In genomic region chr3:148697311-148698189, GRCh38 we compare ENCODE assay signal across 9 cellular contexts. TPM values are rescaled to one million over a fixed set of nuclear protein-coding genes. Genes with fewer than 3 reads are reported as not detected.
A peak's percentile ranks its signal among the peaks of the same experiment; 100 is the strongest.
DNase-seq lines count a peak whose midpoint lies in the region; ATAC-seq, FAIRE-seq and TF ChIP-seq lines count a peak whose summit lies in the region.
"Had no signal": no experiment of that assay in that cellular context is flagged by ENCODE, and none has a peak within 500 bp of the region (broad histone marks: within the 10 kb centered on the region; RNA-seq: fewer than 3 reads in every experiment).

TSS of gene AGTR1 (plus strand) at chr3:148697903. CDS start at chr3:148741036, 43,133 bp downstream.

- peaks cover 6% of the 10 kb centered on the region for H3K4me1 ChIP-seq in mammary epithelial cell (ENCODE audit: insufficient read depth, low read length)
- H3K4me1 ChIP-seq in kidney (ENCODE audit: control insufficient read depth in 1 of 2, insufficient read depth in 1 of 2, low read depth in 1 of 2, low read length in 2 of 2), result no peaks in the 10 kb centered on the region

- H3K27ac ChIP-seq in mammary epithelial cell (ENCODE audit: insufficient read depth, low read depth, low read length), result no peak within 1 kb of the TSS
- H3K27ac ChIP-seq in kidney (ENCODE audit: low read depth in 2 of 2, low read length in 2 of 2), result no peak within 1 kb of the TSS

- CTCF ChIA-PET in mammary epithelial cell (lab: Charles Lee; ENCODE audit: low non-redundant PET), result no interaction called here

- intact Hi-C loops in mammary epithelial cell (cut with micrococcal nuclease), result no loop called here
- intact Hi-C loops in kidney (cut with DNase I), result no loop called here

- peak within 1 kb of the TSS; percentile 65 for H3K4me2 ChIP-seq in mammary epithelial cell (ENCODE audit: insufficient read depth, low read depth, low read length)

- H3K9me3 Mint-ChIP-seq in HFFc6, result no peaks in the 10 kb centered on the region

- BruUV-seq in mammary epithelial cell (replicated peaks; lab: Mats Ljungman, UMichigan), result no TSS peak

- dilution Hi-C loops in mammary epithelial cell (cut with HindIII; ENCODE audit: low sequenced_read_pairs), result no loop called here

- H3K79me2 ChIP-seq in mammary epithelial cell (ENCODE audit: insufficient read depth, low read length), result no peaks in the 10 kb centered on the region

- 11% methylated on average over 5 of the region's 61 CpGs for WGBS in mammary epithelial cell (ENCODE audit: low coverage, missing lambda C conversion rate)

- in situ Hi-C loops in mammary epithelial cell (cut with MboI; ENCODE audit: low sequenced_read_pairs in 2 of 2), result no loop called here

- H3K4me3 ChIP-seq in mammary epithelial cell (replicated peaks in 1 of 3; ENCODE audit: insufficient read depth in 1 of 3, low read depth in 2 of 3, low read length in 3 of 3) (peak within 1 kb of the TSS in 1 of 3 experiments; percentile 23), kidney (ENCODE audit: low read length in 2 of 2) (peak within 1 kb of the TSS; percentile 40 to 62)

- H3K27me3 Mint-ChIP-seq in HFFc6 (ENCODE audit: insufficient read depth), result peaks cover 12% of the 10 kb centered on the region

- FAIRE-seq in kidney (lab: Jason Lieb, UNC), result no peak

- peak within 1 kb of the TSS; percentile 37 for H2AFZ ChIP-seq in mammary epithelial cell (ENCODE audit: low read depth, low read length)

- H4K20me1 ChIP-seq in mammary epithelial cell (ENCODE audit: insufficient read depth, low read length), result no peaks in the 10 kb centered on the region

- H3K9ac ChIP-seq in mammary epithelial cell (ENCODE audit: insufficient read depth, low read length), result no peak within 1 kb of the TSS
- no peak within 1 kb of the TSS for H3K9ac ChIP-seq in kidney (ENCODE audit: low read length in 2 of 2)

- peaks cover 25% of the 10 kb centered on the region for H3K27me3 ChIP-seq in mammary epithelial cell (ENCODE audit: insufficient read depth, low read length)

- DNase-seq in HFFc6 (no peak), mammary epithelial cell (no peak), kidney (peak; percentile 92), stromal cell of bone marrow (ENCODE audit: low read depth) (peak; percentile 69), NCI-H1436 (lab: John Stamatoyannopoulos, UW) (no peak), occipital lobe (lab: John Stamatoyannopoulos, UW) (no peak)
- DNase-seq: RPMI8226 had no signal

- TF ChIP-seq CTCF in HFFc6 (IDR thresholded peaks at IDR 0.05) (no peak), mammary epithelial cell (conservative IDR thresholded peaks at IDR 0.05 in 1 of 2, IDR thresholded peaks at IDR 0.05 in 1 of 2; ENCODE audit: extremely low read depth in 1 of 2, insufficient read depth in 1 of 2, low read depth in 1 of 2, low read length in 2 of 2) (no peak), kidney (IDR thresholded peaks at IDR 0.05; ENCODE audit: borderline replicate concordance, extremely low read depth, insufficient read depth) (no peak)

- H3K36me3 ChIP-seq in mammary epithelial cell (ENCODE audit: insufficient read depth, low read length), result no peaks in the 10 kb centered on the region
- H3K36me3 ChIP-seq in kidney (ENCODE audit: control insufficient read depth in 1 of 2, insufficient read depth in 2 of 2, low read length in 2 of 2), result no peaks in the 10 kb centered on the region

- peak within 1 kb of the TSS; percentile 79 for H3K4me3 Mint-ChIP-seq in HFFc6

- H3K27ac Mint-ChIP-seq in HFFc6, result no peak within 1 kb of the TSS

- peaks cover 5% of the 10 kb centered on the region; the same call in 1 of the 2 replicates for H3K4me1 Mint-ChIP-seq in HFFc6 (ENCODE audit: low read depth)

- H3K9me3 ChIP-seq in mammary epithelial cell (replicated peaks; ENCODE audit: insufficient read depth, low read length), result no peaks in the 10 kb centered on the region
- H3K9me3 ChIP-seq in kidney (ENCODE audit: control insufficient read depth in 1 of 2, low read length in 2 of 2), result no peaks in the 10 kb centered on the region

- no peak for ATAC-seq in GM21526 (IDR thresholded peaks at IDR 0.05; ENCODE audit: low FRiP score, unreplicated experiment)
- ATAC-seq in HG02759 (IDR thresholded peaks at IDR 0.05; ENCODE audit: unreplicated experiment), result no peak

- H3K36me3 Mint-ChIP-seq in HFFc6 (ENCODE audit: low read depth), result no peaks in the 10 kb centered on the region

RNA-seq across cellular contexts. Expression of gene AGTR1, which starts in this region (rescaled TPM):
- total RNA-seq in HFFc6 (2021; fragmentation: NEBNext Ultra II Directional; extraction: Animal tissue kit (Norgen Biotek cat#: 25700)), result under 1 TPM in 3 of 6 experiments, not detected in 3; 0.10 to 0.14 (median 0.12) TPM
- total RNA-seq in mammary epithelial cell (under 1 TPM in 1 of 2 donors, not detected in 1; 0.17 TPM), kidney (5.6 TPM), occipital lobe (2.0 TPM)
- polyA plus RNA-seq in mammary epithelial cell (not detected), kidney (ENCODE audit: insufficient read depth, low read depth, low replicate concordance) (14.8 TPM)
- polyA minus RNA-seq in mammary epithelial cell, result not detected

Comparison
In these comparisons a context has a peak if more than half of its experiments do, and no peak if none do; other contexts are left out.
1. RNA of gene AGTR1 (polyA plus RNA-seq): 14.8 TPM in kidney (single experiment); not detected in mammary epithelial cell (single experiment); every median in the first group is over 10 times any median in the second.
2. DNase-seq: peak in kidney (single experiment) and stromal cell of bone marrow (single experiment); none in HFFc6 (single experiment), mammary epithelial cell (single experiment), NCI-H1436 (single experiment) and occipital lobe (single experiment).